10 cellular contexts compared by ENCODE assay signal in the genomic region with DNA sequence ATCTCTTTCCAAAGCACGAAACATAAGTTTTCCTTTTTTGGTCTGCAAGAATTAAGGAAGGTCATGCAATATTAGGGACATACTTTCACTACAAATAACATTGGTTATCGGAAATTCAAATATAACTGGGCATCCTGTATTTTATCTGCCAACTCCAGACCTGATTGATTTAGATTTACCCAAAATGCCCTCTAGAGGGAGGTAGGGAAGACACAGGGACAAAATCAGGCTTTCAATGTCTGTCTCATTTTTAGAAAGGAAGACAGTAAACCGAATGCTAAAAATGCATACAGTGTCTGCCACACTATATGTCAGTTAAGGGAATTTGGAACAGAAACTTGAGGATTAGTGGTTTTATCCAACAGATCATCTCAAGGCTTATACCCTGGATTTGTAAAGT.
DNase-seq lines count a peak whose midpoint lies in the region; ATAC-seq and TF ChIP-seq lines count a peak whose summit lies in the region.
"Had no signal": no experiment of that assay in that cellular context is flagged by ENCODE, and none has a peak within 500 bp of the region (broad histone marks: within the 10 kb centered on the region; RNA-seq: fewer than 3 reads in every experiment).

No MANE protein-coding gene starts in this region.

- peak; percentile 38; the same call in 1 of the 2 replicates for TF ChIP-seq CTCF in WI38 (IDR thresholded peaks at IDR 0.05; ENCODE audit: low read depth, low read length)

- ATAC-seq in left colon (peak; percentile 45), HG02642 (IDR thresholded peaks at IDR 0.05; ENCODE audit: poor library complexity, unreplicated experiment) (no peak)
- ATAC-seq: activated CD4-positive, alpha-beta T cell treated with anti-CD3 and anti-CD28 coated beads for 36 hours had no signal

- intact Hi-C loops in left colon (cut with DNase I, micrococcal nuclease) = no loop called here

- in situ Hi-C loops in G401 (cut with HindIII; ENCODE audit: low sequenced_read_pairs) = no loop called here

- DNase-seq in DMS53 (lab: John Stamatoyannopoulos, UW) (peak; percentile 58), HS-5 (ENCODE audit: low read depth) (peak; percentile 16), left colon (no peak), NCI-H2029 treated with DMSO at 0.1 percent for 48 hours (lab: John Stamatoyannopoulos, UW) (no peak), retina (no peak), G401 (ENCODE audit: low spot score) (no peak)
- DNase-seq: activated CD4-positive, alpha-beta T cell treated with anti-CD3 and anti-CD28 coated beads for 36 hours; stimulated activated CD4-positive, alpha-beta T cell treated with anti-CD3 and anti-CD28 coated beads, Interleukin-15, amount 100 ng/mL, for 24 hours had no signal

- H3K4me3 ChIP-seq in WI38 (ENCODE audit: low read depth, low read length) = no peak overlapping the region

Comparison
In these comparisons a context has a peak if more than half of its experiments do, and no peak if none do; other contexts are left out.
1. DNase-seq: peak in DMS53 (single experiment) and HS-5 (single experiment); none in left colon (0 of 2), NCI-H2029 treated with DMSO at 0.1 percent for 48 hours (single experiment), retina (single experiment) and G401 (single experiment).